In the genomic region with DNA sequence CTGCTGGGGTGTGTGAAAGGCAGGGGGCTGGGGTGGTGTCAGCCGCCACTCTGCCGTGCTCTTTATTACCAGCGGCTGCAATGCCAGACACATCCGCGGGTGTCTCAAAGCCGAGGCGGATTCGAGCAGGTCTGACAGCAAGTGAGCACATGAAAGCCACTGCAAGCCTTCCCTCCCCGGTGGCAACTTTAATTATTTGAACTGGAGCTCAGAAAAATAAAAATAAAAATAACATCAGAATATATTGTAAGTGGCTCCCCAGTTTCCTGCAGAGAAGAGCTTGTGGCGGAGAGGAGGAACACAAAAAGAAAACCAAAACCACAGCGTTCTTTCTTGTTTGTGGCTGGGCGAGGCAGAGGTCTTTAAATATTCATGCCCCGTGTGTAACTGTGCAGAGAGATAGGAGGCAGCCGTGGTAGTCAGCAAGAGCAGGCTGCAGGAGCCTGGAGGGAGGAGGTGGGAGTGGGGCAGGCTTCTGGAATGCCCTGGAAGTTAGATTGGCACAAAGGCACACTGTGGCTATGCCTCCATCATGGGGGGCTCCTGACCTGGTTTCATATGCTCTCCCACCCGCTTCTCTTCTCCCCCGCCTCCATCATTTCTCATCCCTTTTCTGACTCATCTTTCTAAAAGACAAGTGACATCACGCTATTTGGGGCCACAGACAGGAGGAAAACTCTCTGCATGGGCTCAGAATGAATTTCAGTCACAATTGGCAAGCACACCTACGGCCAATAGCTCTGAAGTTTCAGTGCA, we compare ENCODE assay signal across 9 cellular contexts.
DNase-seq lines count a peak whose midpoint lies in the region; ATAC-seq, FAIRE-seq and TF ChIP-seq lines count a peak whose summit lies in the region.
"Had no signal": no experiment of that assay in that cellular context is flagged by ENCODE, and none has a peak within 500 bp of the region (broad histone marks: within the 10 kb centered on the region; RNA-seq: fewer than 3 reads in every experiment).

No MANE protein-coding gene starts in this region.

- intact Hi-C loops in aorta (cut with DNase I) = no loop called here
- intact Hi-C loops in posterior vena cava (cut with DNase I) = no loop called here

- TF ChIP-seq POLR2A in GM12891 (IDR thresholded peaks at IDR 0.05; ENCODE audit: low read depth, low read length) (no peak), NB4 (IDR thresholded peaks at IDR 0.05; ENCODE audit: extremely low read depth, insufficient read length) (no peak)

- 33 to 37% methylated on average over 17 to 18 of the region's 18 CpGs for WGBS in GM23248 (ENCODE audit: low coverage in 1 of 2, low lambda C conversion rate in 2 of 2, missing lambda C conversion rate in 2 of 2), 2 experiments
- WGBS in aorta, 2 donors = 33 to 38% methylated on average over 18 of the region's 18 CpGs

- no peak overlapping the region for H2AFZ ChIP-seq in GM23248

- TF ChIP-seq CTCF in NB4 (IDR thresholded peaks at IDR 0.05; ENCODE audit: low read depth, low read length) = peak; percentile 32

- H3K27me3 ChIP-seq in GM23248 (replicated peaks; ENCODE audit: insufficient read depth) = no peaks in the 10 kb centered on the region; the same call in 1 of the 2 replicates
- no peaks in the 10 kb centered on the region for H3K27me3 ChIP-seq in aorta (ENCODE audit: control insufficient read depth in 1 of 2, insufficient read depth in 2 of 2, low read length in 1 of 2)

- no peak overlapping the region for H3K9ac ChIP-seq in GM23248

- DNase-seq in GM12891 (ENCODE audit: insufficient read length, low spot score) (peak; percentile 50), GM23248 (peak; percentile 30), NB4 (ENCODE audit: low read depth) (peak; percentile 77), hypothalamus (lab: John Stamatoyannopoulos, UW) (peak in 33 of 51 donors; percentile 4 to 68 (median 28)), aorta (no peak), posterior vena cava (ENCODE audit: low spot score) (no peak)
- peak; percentile 26 for DNase-seq in activated CD8-positive, alpha-beta memory T cell treated with anti-CD3 and anti-CD28 coated beads, Interleukin-2, amount 50 U/mL, for 24 hours (ENCODE audit: extremely low read depth)
- peak; percentile 60 for DNase-seq in stimulated activated CD4-positive, alpha-beta T cell treated with anti-CD3 and anti-CD28 coated beads, Interleukin-4, amount 100 ng/mL, for 24 hours

- FAIRE-seq in GM12891 (lab: Jason Lieb, UNC) = peak; percentile 89

- H3K9me3 ChIP-seq in GM23248 (ENCODE audit: low read depth) (no peaks in the 10 kb centered on the region), aorta (ENCODE audit: control insufficient read depth, low read length) (no peaks in the 10 kb centered on the region)
- H3K9me3 ChIP-seq: tibial artery had no signal

- no peaks in the 10 kb centered on the region for H3F3A ChIP-seq in GM23248 (ENCODE audit: insufficient read depth)

- H3K4me1 ChIP-seq in GM23248 (ENCODE audit: insufficient read depth) = no peaks in the 10 kb centered on the region
- H3K4me1 ChIP-seq in aorta (ENCODE audit: control insufficient read depth in 1 of 2, insufficient read depth in 2 of 2, low read length in 2 of 2) = no peaks in the 10 kb centered on the region
- H3K4me1 ChIP-seq: tibial artery had no signal

- H4K20me1 ChIP-seq in GM23248 (ENCODE audit: insufficient read depth) = no peaks in the 10 kb centered on the region

- no peaks in the 10 kb centered on the region for H3K79me2 ChIP-seq in GM23248 (ENCODE audit: insufficient read depth)

- H3K27ac ChIP-seq in GM23248 (no peak overlapping the region), aorta (ENCODE audit: low read depth in 1 of 2, low read length in 2 of 2) (no peak overlapping the region)
- H3K27ac ChIP-seq: tibial artery had no signal

- H3K36me3 ChIP-seq in GM23248 (ENCODE audit: low read depth) (no peaks in the 10 kb centered on the region), aorta (ENCODE audit: control insufficient read depth in 1 of 2, insufficient read depth in 2 of 2, low read length in 1 of 2) (no peaks in the 10 kb centered on the region)
- H3K36me3 ChIP-seq: tibial artery had no signal

- H3K4me3 ChIP-seq in GM23248 = no peak overlapping the region
- peak overlapping the region; percentile 48 for H3K4me3 ChIP-seq in NB4 (ENCODE audit: low read depth, low read length)
- H3K4me3 ChIP-seq in aorta (ENCODE audit: low read length in 2 of 2) = no peak overlapping the region
- H3K4me3 ChIP-seq: tibial artery had no signal

- no peaks in the 10 kb centered on the region for H3K9me2 ChIP-seq in GM23248 (ENCODE audit: insufficient read depth)

- no peak for ATAC-seq in aorta (ENCODE audit: low FRiP score)

- H3K4me2 ChIP-seq in GM23248 (ENCODE audit: unreplicated experiment) = no peak overlapping the region

- in situ Hi-C loops in GM23248 (cut with MboI) = loop anchor here (25.0 kb wide), 1 partner anchor 522 kb away; no protein-coding TSS in a partner anchor

TF ChIP-seq in GM12891, 5 proteins besides CTCF, POLR2A, EP300 and RAD21:
- no peak for TF ChIP-seq POLR2AphosphoS5 (IDR thresholded peaks at IDR 0.05; ENCODE audit: low read depth, low read length)
- TF ChIP-seq POU2F2 (IDR thresholded peaks at IDR 0.05; ENCODE audit: low read depth, low read length) = peak; percentile 70; the same call in 1 of the 2 replicates

Comparison
In these comparisons a context has a peak if more than half of its experiments do, and no peak if none do; other contexts are left out.
1. DNase-seq: peak in GM12891 (single experiment), GM23248 (single experiment), NB4 (single experiment), activated CD8-positive, alpha-beta memory T cell treated with anti-CD3 and anti-CD28 coated beads, Interleukin-2, amount 50 U/mL, for 24 hours (single experiment), hypothalamus (33 of 51) and stimulated activated CD4-positive, alpha-beta T cell treated with anti-CD3 and anti-CD28 coated beads, Interleukin-4, amount 100 ng/mL, for 24 hours (single experiment); none in aorta (0 of 2) and posterior vena cava (single experiment).